Comparison of ENCODE assay signal across 8 cellular contexts in genomic region chr17:57874434-57875108, GRCh38. TPM values are rescaled to one million over a fixed set of nuclear protein-coding genes. Genes with fewer than 3 reads are reported as not detected.
DNase-seq lines count a peak whose midpoint lies in the region; ATAC-seq, FAIRE-seq and TF ChIP-seq lines count a peak whose summit lies in the region.

No MANE protein-coding gene starts in this region.

- no peak for TF ChIP-seq CTCF in HepG2 (CRISPR knock-in tag; IDR thresholded peaks at IDR 0.05)

- H4K20me1 ChIP-seq in HepG2 (ENCODE audit: insufficient read depth, low read length) = no peaks in the 10 kb centered on the region

- H3K79me2 ChIP-seq in HepG2 (ENCODE audit: insufficient read depth, low read length) = no peaks in the 10 kb centered on the region

- TF ChIP-seq POLR2A in HepG2 (IDR thresholded peaks at IDR 0.05; ENCODE audit: insufficient read depth in 1 of 2, low read depth in 2 of 2, low read length in 2 of 2) = no peak

- peak; percentile 69 for DNase-seq in GOT3 (lab: John Stamatoyannopoulos, UW)
- peak; percentile 89 for DNase-seq in SW480 (ENCODE audit: low spot score)
- DNase-seq in HepG2 (ENCODE audit: low spot score) = no peak
- DNase-seq in stimulated activated CD4-positive, alpha-beta T cell treated with anti-CD3 and anti-CD28 coated beads, Interleukin-2, amount 100 ng/mL, for 48 hours = peak; percentile 16 to 26
- no peak for DNase-seq in NCI-H1436 (lab: John Stamatoyannopoulos, UW)

- intact Hi-C loops in dendritic cell treated with granulocyte-macrophage colony-stimulating factor and Interleukin-4, amounts not matched to agents 40 ng/mL and 50 ng/mL, for 4 days (cut with micrococcal nuclease) = no loop called here
- intact Hi-C loops in HepG2 (cut with micrococcal nuclease; ENCODE audit: unreplicated experiment) = loop anchor here (1.0 to 2.0 kb wide), 5 partner anchors 11 to 119 kb away; partner anchors contain the start of gene VEZF1

- TF ChIP-seq RAD21 in HepG2 (CRISPR knock-in tag; IDR thresholded peaks at IDR 0.05) = no peak

- TF ChIP-seq EP300 in HepG2 (IDR thresholded peaks at IDR 0.05; ENCODE audit: low read depth in 2 of 2, low read length in 2 of 2) (no peak), HepG2 (CRISPR knock-in tag; IDR thresholded peaks at IDR 0.05; ENCODE audit: borderline replicate concordance) (no peak)

- no peak overlapping the region for H3K4me3 ChIP-seq in HepG2 (replicated peaks in 1 of 3; ENCODE audit: insufficient read depth in 1 of 3, low read depth in 2 of 3, low read length in 3 of 3)

- POLR2A ChIA-PET in HepG2 (lab: Yijun Ruan, JAX) = interaction anchor here (0.6 to 7.7 kb wide), 11 partner anchors 9 to 132 kb away, joined by 3 to 89 read pairs (median 5); partner anchors contain the start of genes MRPS23, SRSF1 and VEZF1

- H3K27me3 ChIP-seq in HepG2 (ENCODE audit: control insufficient read depth in 1 of 2, insufficient read depth in 2 of 2, low read length in 2 of 2) = no peaks in the 10 kb centered on the region

- no peak for ATAC-seq in HepG2
- no peak for ATAC-seq in HG03139 (IDR thresholded peaks at IDR 0.05; ENCODE audit: unreplicated experiment)
- no peak for ATAC-seq in GM21576 (IDR thresholded peaks at IDR 0.05; ENCODE audit: unreplicated experiment)

- H3K9me3 Mint-ChIP-seq in dendritic cell treated with granulocyte-macrophage colony-stimulating factor and Interleukin-4, amounts not matched to agents 40 ng/mL and 50 ng/mL, for 4 days = no peaks in the 10 kb centered on the region

- peak overlapping the region; percentile 56; the same call in 1 of the 2 replicates for H3K4me2 ChIP-seq in HepG2 (ENCODE audit: low read depth, low read length)

- no peaks in the 10 kb centered on the region; a peak in 1 of 5 replicates for H3K36me3 ChIP-seq in HepG2 (replicated peaks in 1 of 2; ENCODE audit: control insufficient read depth in 1 of 2, insufficient read depth in 2 of 2, low read length in 2 of 2)

- peak overlapping the region; percentile 64 for H3K27ac ChIP-seq in HepG2 (ENCODE audit: extremely low read length, insufficient read depth, low read length)

- CTCF ChIA-PET in HepG2 (lab: Yijun Ruan, JAX; ENCODE audit: low intra/inter-chr PET ratio, low total read pairs) = interaction anchor here (1.3 to 1.5 kb wide), 2 partner anchors 18 to 239 kb away, joined by 5 to 6 read pairs; no protein-coding TSS in a partner anchor

- 94% methylated on average over 18 of the region's 30 CpGs for WGBS in HepG2 (ENCODE audit: low lambda C conversion rate)

- peak overlapping the region; percentile 11 for H3K27ac Mint-ChIP-seq in dendritic cell treated with granulocyte-macrophage colony-stimulating factor and Interleukin-4, amounts not matched to agents 40 ng/mL and 50 ng/mL, for 4 days

- in situ Hi-C loops in HepG2 (cut with HindIII; ENCODE audit: extremely low pct_ligation_motif_present, low pct_unique_long_range_greater_than_20kb) = no loop called here

- peak overlapping the region; percentile 47 for H3K4me3 Mint-ChIP-seq in dendritic cell treated with granulocyte-macrophage colony-stimulating factor and Interleukin-4, amounts not matched to agents 40 ng/mL and 50 ng/mL, for 4 days

- no peak for FAIRE-seq in HepG2 (lab: Jason Lieb, UNC)

- no peaks in the 10 kb centered on the region for H3K9me3 ChIP-seq in HepG2 (ENCODE audit: low read length)

- H3K36me3 Mint-ChIP-seq in dendritic cell treated with granulocyte-macrophage colony-stimulating factor and Interleukin-4, amounts not matched to agents 40 ng/mL and 50 ng/mL, for 4 days (ENCODE audit: low read depth) = peaks cover 89% of the 10 kb centered on the region

- peaks cover 69% of the 10 kb centered on the region for H3K4me1 Mint-ChIP-seq in dendritic cell treated with granulocyte-macrophage colony-stimulating factor and Interleukin-4, amounts not matched to agents 40 ng/mL and 50 ng/mL, for 4 days (ENCODE audit: low read depth)

- no TSS peak for BruUV-seq in HepG2 (replicated peaks; lab: Mats Ljungman, UMichigan)

- peak overlapping the region; percentile 70 for H3K9ac ChIP-seq in HepG2 (ENCODE audit: insufficient read depth, low read depth, low read length)

- peaks cover 25% of the 10 kb centered on the region for H3K27me3 Mint-ChIP-seq in dendritic cell treated with granulocyte-macrophage colony-stimulating factor and Interleukin-4, amounts not matched to agents 40 ng/mL and 50 ng/mL, for 4 days

- peaks cover 68% of the 10 kb centered on the region for H3K4me1 ChIP-seq in HepG2 (ENCODE audit: insufficient read depth, low read length)

- no peak overlapping the region for H2AFZ ChIP-seq in HepG2 (ENCODE audit: low read length)

TF ChIP-seq in HepG2, 621 proteins besides CTCF, POLR2A, EP300 and RAD21:
- TF ChIP-seq TERF1 (CRISPR knock-in tag; IDR thresholded peaks at IDR 0.05) (no peak), AGO2 (optimal IDR thresholded peaks at IDR 0.05; ENCODE audit: low read depth, low read length) (peak; percentile 23), ZEB1 (IDR thresholded peaks at IDR 0.05; ENCODE audit: insufficient replicate concordance, low read depth) (no peak), FLYWCH1 (CRISPR knock-in tag; IDR thresholded peaks at IDR 0.05) (0 out of 2 replicates have a peak, but pooled peaks have one; percentile 46)
TF ChIP-seq in HepG2: peak in this region for 2.

RNA-seq across cellular contexts. Expression of gene MRPS23, which starts 24.7 kb away (rescaled TPM):
- 181 and 283 TPM in 2 replicates for total RNA-seq in HepG2 (2016; rRNA removed; fragmentation: Illumina TruSeq; extraction: Trizol)
- total RNA-seq in HepG2 (2016; cell fraction: cytosol; rRNA removed; fragmentation: Illumina TruSeq; extraction: Trizol; ENCODE audit: low read depth) = 33.9 and 36.7 TPM in 2 replicates
- 189 and 325 TPM in 2 replicates for total RNA-seq in HepG2 (2016; cell fraction: insoluble cytoplasmic fraction; rRNA removed; fragmentation: Illumina TruSeq; extraction: Trizol)
- total RNA-seq in HepG2 (2016; cell fraction: membrane; rRNA removed; fragmentation: Illumina TruSeq; extraction: Trizol) = 47.2 and 48.2 TPM in 2 replicates
- 63.9 and 73.7 TPM in 2 replicates for total RNA-seq in HepG2 (2016; cell fraction: nucleus; rRNA removed; fragmentation: Illumina TruSeq; extraction: Trizol)
- 61.6 and 63.2 TPM in 2 replicates for polyA plus RNA-seq in HepG2 (2011; rRNA removed)
- polyA plus RNA-seq in HepG2 (2011; cell fraction: cytosol; rRNA removed) = 68.3 and 71.0 TPM in 2 replicates
- polyA plus RNA-seq in HepG2 (2011; cell fraction: nucleus; rRNA removed) = 11.6 and 14.2 TPM in 2 replicates
- polyA plus RNA-seq in HepG2 (2012) = 78.3 and 78.8 TPM in 2 replicates
- 26.6 and 30.8 TPM in 2 replicates for polyA plus RNA-seq in HepG2 (2016; cell fraction: cytosol; fragmentation: Illumina TruSeq; extraction: Trizol; ENCODE audit: low read depth)
- 249 and 259 TPM in 2 replicates for polyA plus RNA-seq in HepG2 (2016; cell fraction: insoluble cytoplasmic fraction; fragmentation: Illumina TruSeq; extraction: Trizol; ENCODE audit: low read depth)
- 32.0 and 32.5 TPM in 2 replicates for polyA plus RNA-seq in HepG2 (2016; cell fraction: membrane; fragmentation: Illumina TruSeq; extraction: Trizol; ENCODE audit: low read depth)
- polyA plus RNA-seq in HepG2 (2016; cell fraction: nucleus; fragmentation: Illumina TruSeq; extraction: Trizol; ENCODE audit: insufficient read depth, low read depth) = 75.9 and 84.0 TPM in 2 replicates
- 47.3 and 53.2 TPM in 2 replicates for polyA minus RNA-seq in HepG2 (2011; rRNA and poly(A)+ RNA removed; ENCODE audit: low replicate concordance)
- polyA minus RNA-seq in HepG2 (2011; cell fraction: cytosol; rRNA and poly(A)+ RNA removed) = 28.0 and 33.9 TPM in 2 replicates
- 17.3 and 18.9 TPM in 2 replicates for polyA minus RNA-seq in HepG2 (2011; cell fraction: nucleus; rRNA and poly(A)+ RNA removed)

Comparison
In these comparisons a context has a peak if more than half of its experiments do, and no peak if none do; other contexts are left out.
1. DNase-seq: peak in GOT3 (single experiment), SW480 (single experiment) and stimulated activated CD4-positive, alpha-beta T cell treated with anti-CD3 and anti-CD28 coated beads, Interleukin-2, amount 100 ng/mL, for 48 hours (2 of 2); none in HepG2 (single experiment) and NCI-H1436 (single experiment).